ENCODE assay signal across 8 cellular contexts in the genomic region with DNA sequence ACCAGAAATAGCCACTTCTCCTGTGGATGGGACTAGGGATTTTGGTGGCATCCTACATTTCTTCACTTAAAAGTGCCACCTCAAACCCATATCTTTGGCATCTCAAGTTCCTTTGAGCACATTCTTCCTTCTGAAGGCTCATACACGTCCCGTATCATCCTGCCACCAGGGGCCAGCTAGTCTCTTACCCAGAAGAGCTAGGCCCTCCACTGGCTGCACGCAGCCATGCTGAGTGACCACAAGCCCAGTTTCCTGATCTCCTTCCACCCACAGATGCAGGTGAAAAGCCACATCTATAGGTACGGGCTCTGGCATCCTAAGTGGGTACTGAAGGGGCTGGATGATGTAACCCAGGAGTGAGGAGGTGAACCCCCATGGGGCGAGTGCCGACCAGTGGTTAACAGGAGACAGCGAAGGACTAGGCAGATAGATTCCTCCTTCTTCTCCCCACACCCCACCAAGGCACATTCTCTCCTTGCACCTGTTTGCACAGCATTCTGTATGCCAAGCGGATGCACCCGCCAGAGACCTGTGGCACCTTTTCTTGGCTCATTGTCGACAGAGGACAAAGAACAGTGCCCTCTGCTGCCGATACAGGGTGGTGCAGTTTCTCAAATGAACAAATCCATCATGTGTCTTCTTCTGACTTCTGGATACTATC. TPM values are rescaled to one million over a fixed set of nuclear protein-coding genes. Genes with fewer than 3 reads are reported as not detected.
A peak's percentile ranks its signal among the peaks of the same experiment; 100 is the strongest.
DNase-seq lines count a peak whose midpoint lies in the region; ATAC-seq and TF ChIP-seq lines count a peak whose summit lies in the region.

No MANE protein-coding gene starts in this region.

- H3K27me3 Mint-ChIP-seq in neural crest cell (ENCODE audit: low read depth), result no peaks in the 10 kb centered on the region

- ATAC-seq in GM21367 (IDR thresholded peaks at IDR 0.05; ENCODE audit: unreplicated experiment), result peak; percentile 60
- no peak for ATAC-seq in GM18907 (IDR thresholded peaks at IDR 0.05; ENCODE audit: unreplicated experiment)

- H3K4me1 ChIP-seq in transverse colon, result no peaks in the 10 kb centered on the region

- no peaks in the 10 kb centered on the region for H3K9me3 Mint-ChIP-seq in neural crest cell

- no peak overlapping the region for H3K4me3 Mint-ChIP-seq in neural crest cell

- H3K4me3 ChIP-seq in AG10803 (ENCODE audit: low read length), result no peak overlapping the region
- H3K4me3 ChIP-seq in epithelial cell of proximal tubule (ENCODE audit: low read depth, low read length), result no peak overlapping the region
- no peak overlapping the region for H3K4me3 ChIP-seq in transverse colon

- no peaks in the 10 kb centered on the region for H3K27me3 ChIP-seq in transverse colon

- H3K27ac Mint-ChIP-seq in neural crest cell (ENCODE audit: unreplicated experiment), result no peak overlapping the region

- in situ Hi-C loops in transverse colon (cut with MboI; ENCODE audit: low pct_ligation_motif_present in 1 of 4, low pct_unique_long_range_greater_than_20kb in 1 of 4, low sequenced_read_pairs in 3 of 4), result no loop called here

- no peaks in the 10 kb centered on the region for H3K36me3 Mint-ChIP-seq in neural crest cell (ENCODE audit: low read depth)

- intact Hi-C loops in transverse colon (cut with DNase I; ENCODE audit: low total_unique reads), result no loop called here

- 42% methylated on average over 11 of the region's 11 CpGs; no CpG with 5 or more reads in 1 of the 2 donors for WGBS in transverse colon (ENCODE audit: low coverage in 1 of 2), 2 donors

- H3K9me3 ChIP-seq in transverse colon, result no peaks in the 10 kb centered on the region

- peak; percentile 43 for DNase-seq in AG10803 (ENCODE audit: low read depth)
- DNase-seq in NCI-H774 (lab: John Stamatoyannopoulos, UW), result peak; percentile 17
- DNase-seq in activated CD8-positive, alpha-beta memory T cell treated with anti-CD3 and anti-CD28 coated beads for 48 hours (ENCODE audit: low read depth in 2 of 3, low spot score in 2 of 3), result peak in 2 of 3 experiments; percentile 38 to 53
- DNase-seq in epithelial cell of proximal tubule (ENCODE audit: low read depth), result no peak
- peak; percentile 57 for DNase-seq in neural crest cell (ENCODE audit: low read depth, low spot score)
- DNase-seq in transverse colon, result peak; percentile 58

- no peak for TF ChIP-seq POLR2A in transverse colon (IDR thresholded peaks at IDR 0.05)

- no peaks in the 10 kb centered on the region for H3K36me3 ChIP-seq in transverse colon

- H3K27ac ChIP-seq in transverse colon, result no peak overlapping the region

- no peak for TF ChIP-seq EP300 in transverse colon (IDR thresholded peaks at IDR 0.05; ENCODE audit: low read depth)

- TF ChIP-seq CTCF in AG10803 (conservative IDR thresholded peaks at IDR 0.05; ENCODE audit: low read length) (peak; percentile 82), epithelial cell of proximal tubule (conservative IDR thresholded peaks at IDR 0.05; ENCODE audit: low read depth, low read length) (peak; percentile 83), neural crest cell (conservative IDR thresholded peaks at IDR 0.05) (peak; percentile 72), transverse colon (IDR thresholded peaks at IDR 0.05) (peak; percentile 40 to 64 (median 51))

- H3K4me1 Mint-ChIP-seq in neural crest cell, result peaks cover 11% of the 10 kb centered on the region

RNA-seq across cellular contexts. Expression of gene SCGB3A1, which starts 14.4 kb away (rescaled TPM):
- total RNA-seq in epithelial cell of proximal tubule (0.72 TPM in 1 of 2 replicates, not detected in the other), neural crest cell (not detected in 2 replicates), transverse colon (not detected)

RNA-seq across cellular contexts. Expression of gene FLT4, which starts 43.7 kb away (rescaled TPM):
- 0.29 and 3.8 TPM in 2 replicates for total RNA-seq in epithelial cell of proximal tubule
- 13.1 and 15.7 TPM in 2 replicates for total RNA-seq in neural crest cell
- total RNA-seq in transverse colon, result 10 to 100 TPM in 1 of 4 donors, 1 to 10 TPM in 3; 1.8 to 16.1 (median 4.0) TPM
